2 cellular contexts compared by ENCODE assay signal in genomic region chr7:155496267-155497005, GRCh38.
TF ChIP-seq lines count a peak whose summit lies in the region.

No MANE protein-coding gene starts in this region.

TF ChIP-seq in H1, 55 proteins besides CTCF, POLR2A, EP300 and RAD21:
- TF ChIP-seq RFX5 (IDR thresholded peaks at IDR 0.05; ENCODE audit: borderline replicate concordance, low read depth, low read length) (no peak), TAF1 (IDR thresholded peaks at IDR 0.05; ENCODE audit: low read depth, low read length) (no peak), KDM5A (IDR thresholded peaks at IDR 0.05; ENCODE audit: low read length) (no peak), EGR1 (IDR thresholded peaks at IDR 0.05; ENCODE audit: borderline replicate concordance, low read depth, low read length) (no peak), TEAD4 (IDR thresholded peaks at IDR 0.05; ENCODE audit: low read depth, low read length) (no peak), SIN3A (conservative IDR thresholded peaks at IDR 0.05 in 1 of 2, IDR thresholded peaks at IDR 0.05 in 1 of 2; ENCODE audit: low read depth in 1 of 2, low read length in 2 of 2) (no peak), BACH1 (IDR thresholded peaks at IDR 0.05; ENCODE audit: low read length) (no peak), JUN (IDR thresholded peaks at IDR 0.05; ENCODE audit: low read depth, low read length) (no peak), TAF7 (optimal IDR thresholded peaks at IDR 0.05; ENCODE audit: borderline replicate concordance, low read depth, low read length) (no peak), ATF3 (IDR thresholded peaks at IDR 0.05; ENCODE audit: insufficient read depth, low read depth, low read length) (no peak), GABPA (IDR thresholded peaks at IDR 0.05; ENCODE audit: borderline replicate concordance, insufficient read depth, low read length) (no peak), KDM1A (IDR thresholded peaks at IDR 0.05; ENCODE audit: borderline replicate concordance, low read length) (no peak), BCL11A (IDR thresholded peaks at IDR 0.05; ENCODE audit: low read depth in 2 of 2, low read length in 2 of 2) (no peak), HDAC6 (IDR thresholded peaks at IDR 0.05; ENCODE audit: low read depth, low read length) (no peak), CTBP2 (IDR thresholded peaks at IDR 0.05; ENCODE audit: borderline replicate concordance, insufficient read depth, insufficient read length, low read length) (no peak), SIRT6 (IDR thresholded peaks at IDR 0.05; ENCODE audit: low read length) (no peak)

TF ChIP-seq in HepG2, 621 proteins besides CTCF, POLR2A, EP300 and RAD21:
- TF ChIP-seq FOSL2 (CRISPR knock-in tag; IDR thresholded peaks at IDR 0.05): peak; percentile 7; the same call in 1 of the 2 replicates
- TF ChIP-seq ZBED4 (CRISPR knock-in tag; IDR thresholded peaks at IDR 0.05; ENCODE audit: borderline replicate concordance): no peak
TF ChIP-seq in HepG2: peak in this region for 1.
